11 cellular contexts compared by ENCODE assay signal in genomic region chr14:31968107-31968810, GRCh38.
DNase-seq lines count a peak whose midpoint lies in the region; ATAC-seq and TF ChIP-seq lines count a peak whose summit lies in the region.
"Had no signal": no experiment of that assay in that cellular context is flagged by ENCODE, and none has a peak within 500 bp of the region (broad histone marks: within the 10 kb centered on the region; RNA-seq: fewer than 3 reads in every experiment).

No MANE protein-coding gene starts in this region.

- TF ChIP-seq CTCF in mesothelial cell of epicardium (IDR thresholded peaks at IDR 0.05; ENCODE audit: unreplicated experiment), result no peak

- no peak overlapping the region for H3K4me3 Mint-ChIP-seq in mesothelial cell of epicardium
- no peak overlapping the region for H3K4me3 Mint-ChIP-seq in activated T-helper 17 cell treated with anti-CD3 and anti-CD28 coated beads, Interleukin-2, amount 50 U/mL, for 72 hours
- H3K4me3 Mint-ChIP-seq: central memory CD8-positive, alpha-beta T cell; stimulated activated naive CD8-positive, alpha-beta T cell treated with anti-CD3 and anti-CD28 coated beads, Interleukin-15, Interleukin-2, amounts not matched to agents 100 ng/mL and 50 ng/mL, for 24 hours had no signal

- peak overlapping the region; percentile 89 for H3K27ac Mint-ChIP-seq in mesothelial cell of epicardium
- no peak overlapping the region for H3K27ac Mint-ChIP-seq in activated T-helper 17 cell treated with anti-CD3 and anti-CD28 coated beads, Interleukin-2, amount 50 U/mL, for 72 hours
- H3K27ac Mint-ChIP-seq: stimulated activated naive CD8-positive, alpha-beta T cell treated with anti-CD3 and anti-CD28 coated beads, Interleukin-15, Interleukin-2, amounts not matched to agents 100 ng/mL and 50 ng/mL, for 24 hours had no signal

- peaks cover 36% of the 10 kb centered on the region for H3K4me1 Mint-ChIP-seq in mesothelial cell of epicardium
- H3K4me1 Mint-ChIP-seq in activated T-helper 17 cell treated with anti-CD3 and anti-CD28 coated beads, Interleukin-2, amount 50 U/mL, for 72 hours, result peaks cover 9% of the 10 kb centered on the region
- H3K4me1 Mint-ChIP-seq: central memory CD8-positive, alpha-beta T cell had no signal

- peaks cover 23% of the 10 kb centered on the region for H3K9me3 Mint-ChIP-seq in mesothelial cell of epicardium
- no peaks in the 10 kb centered on the region for H3K9me3 Mint-ChIP-seq in activated T-helper 17 cell treated with anti-CD3 and anti-CD28 coated beads, Interleukin-2, amount 50 U/mL, for 72 hours
- H3K9me3 Mint-ChIP-seq: central memory CD8-positive, alpha-beta T cell; stimulated activated naive CD8-positive, alpha-beta T cell treated with anti-CD3 and anti-CD28 coated beads, Interleukin-15, Interleukin-2, amounts not matched to agents 100 ng/mL and 50 ng/mL, for 24 hours had no signal

- ATAC-seq in GM18511 (IDR thresholded peaks at IDR 0.05; ENCODE audit: unreplicated experiment), result peak; percentile 77
- ATAC-seq in HG02798 (IDR thresholded peaks at IDR 0.05; ENCODE audit: poor library complexity, unreplicated experiment), result peak; percentile 42
- ATAC-seq in SK-N-SH treated with all-trans-retinoic acid at 6 μM for 48 hours, result peak; percentile 24; the same call in 2 of the 3 replicates
- no peak for ATAC-seq in activated T-helper 17 cell treated with anti-CD3 and anti-CD28 coated beads, Interleukin-2, amount 50 U/mL, for 72 hours (replicated peaks)
- no peak for ATAC-seq in HG03039 (IDR thresholded peaks at IDR 0.05; ENCODE audit: unreplicated experiment)
- ATAC-seq in HG02623 (IDR thresholded peaks at IDR 0.05; ENCODE audit: unreplicated experiment), result no peak

- H3K27me3 Mint-ChIP-seq in mesothelial cell of epicardium (ENCODE audit: low read depth), result no peaks in the 10 kb centered on the region
- no peaks in the 10 kb centered on the region for H3K27me3 Mint-ChIP-seq in activated T-helper 17 cell treated with anti-CD3 and anti-CD28 coated beads, Interleukin-2, amount 50 U/mL, for 72 hours
- H3K27me3 Mint-ChIP-seq: central memory CD8-positive, alpha-beta T cell; stimulated activated naive CD8-positive, alpha-beta T cell treated with anti-CD3 and anti-CD28 coated beads, Interleukin-15, Interleukin-2, amounts not matched to agents 100 ng/mL and 50 ng/mL, for 24 hours had no signal

- DNase-seq in mesothelial cell of epicardium (ENCODE audit: low spot score in 2 of 2, unreplicated experiment in 2 of 2) (no peak), A172 (ENCODE audit: low spot score) (no peak)
- DNase-seq: T-helper 2 cell had no signal

- H3K36me3 Mint-ChIP-seq in mesothelial cell of epicardium, result peaks cover 5% of the 10 kb centered on the region
- H3K36me3 Mint-ChIP-seq in activated T-helper 17 cell treated with anti-CD3 and anti-CD28 coated beads, Interleukin-2, amount 50 U/mL, for 72 hours (ENCODE audit: low read depth), result no peaks in the 10 kb centered on the region

TF ChIP-seq in SK-N-SH treated with all-trans-retinoic acid at 6 μM for 48 hours, 23 proteins besides CTCF, POLR2A, EP300 and RAD21 (continues in another document):
- TF ChIP-seq PATZ1 (CRISPR knock-in tag; IDR thresholded peaks at IDR 0.05; ENCODE audit: borderline replicate concordance) (no peak), CREB5 (CRISPR knock-in tag; IDR thresholded peaks at IDR 0.05; ENCODE audit: low read depth) (no peak), RARB (CRISPR knock-in tag; IDR thresholded peaks at IDR 0.05) (no peak), ZNF565 (CRISPR knock-in tag; conservative IDR thresholded peaks at IDR 0.05; ENCODE audit: low read depth) (no peak), TSHZ2 (CRISPR knock-in tag; IDR thresholded peaks at IDR 0.05) (no peak), ISL1 (CRISPR knock-in tag; IDR thresholded peaks at IDR 0.05) (no peak), ARNTL (CRISPR knock-in tag; IDR thresholded peaks at IDR 0.05; ENCODE audit: borderline replicate concordance, low read depth) (no peak), ZNF8 (CRISPR knock-in tag; IDR thresholded peaks at IDR 0.05) (no peak), PPARA (CRISPR knock-in tag; IDR thresholded peaks at IDR 0.05; ENCODE audit: borderline replicate concordance) (no peak), ZFP3 (CRISPR knock-in tag; IDR thresholded peaks at IDR 0.05) (no peak), OSR1 (CRISPR knock-in tag; IDR thresholded peaks at IDR 0.05) (no peak), ZC3H10 (CRISPR knock-in tag; IDR thresholded peaks at IDR 0.05) (no peak), SNAI2 (CRISPR knock-in tag; IDR thresholded peaks at IDR 0.05) (no peak), GLIS3 (CRISPR knock-in tag; IDR thresholded peaks at IDR 0.05) (no peak), ESRRG (CRISPR knock-in tag; IDR thresholded peaks at IDR 0.05) (no peak), BACH2 (CRISPR knock-in tag; IDR thresholded peaks at IDR 0.05; ENCODE audit: borderline replicate concordance) (no peak)
- TF ChIP-seq, protein P1, sequence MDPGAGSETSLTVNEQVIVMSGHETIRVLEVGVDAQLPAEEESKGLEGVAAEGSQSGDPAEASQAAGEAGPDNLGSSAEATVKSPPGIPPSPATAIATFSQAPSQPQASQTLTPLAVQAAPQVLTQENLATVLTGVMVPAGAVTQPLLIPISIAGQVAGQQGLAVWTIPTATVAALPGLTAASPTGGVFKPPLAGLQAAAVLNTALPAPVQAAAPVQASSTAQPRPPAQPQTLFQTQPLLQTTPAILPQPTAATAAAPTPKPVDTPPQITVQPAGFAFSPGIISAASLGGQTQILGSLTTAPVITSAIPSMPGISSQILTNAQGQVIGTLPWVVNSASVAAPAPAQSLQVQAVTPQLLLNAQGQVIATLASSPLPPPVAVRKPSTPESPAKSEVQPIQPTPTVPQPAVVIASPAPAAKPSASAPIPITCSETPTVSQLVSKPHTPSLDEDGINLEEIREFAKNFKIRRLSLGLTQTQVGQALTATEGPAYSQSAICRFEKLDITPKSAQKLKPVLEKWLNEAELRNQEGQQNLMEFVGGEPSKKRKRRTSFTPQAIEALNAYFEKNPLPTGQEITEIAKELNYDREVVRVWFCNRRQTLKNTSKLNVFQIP (CRISPR knock-in tag; IDR thresholded peaks at IDR 0.05; ENCODE audit: borderline replicate concordance, low read depth), result no peak

Comparison
In these comparisons a context has a peak if more than half of its experiments do, and no peak if none do; other contexts are left out.
1. ATAC-seq: peak in GM18511 (single experiment), HG02798 (single experiment) and SK-N-SH treated with all-trans-retinoic acid at 6 μM for 48 hours (single experiment); none in activated T-helper 17 cell treated with anti-CD3 and anti-CD28 coated beads, Interleukin-2, amount 50 U/mL, for 72 hours (single experiment), HG03039 (single experiment) and HG02623 (single experiment).